Comparison of ENCODE assay signal across 19 cellular contexts in the genomic region with DNA sequence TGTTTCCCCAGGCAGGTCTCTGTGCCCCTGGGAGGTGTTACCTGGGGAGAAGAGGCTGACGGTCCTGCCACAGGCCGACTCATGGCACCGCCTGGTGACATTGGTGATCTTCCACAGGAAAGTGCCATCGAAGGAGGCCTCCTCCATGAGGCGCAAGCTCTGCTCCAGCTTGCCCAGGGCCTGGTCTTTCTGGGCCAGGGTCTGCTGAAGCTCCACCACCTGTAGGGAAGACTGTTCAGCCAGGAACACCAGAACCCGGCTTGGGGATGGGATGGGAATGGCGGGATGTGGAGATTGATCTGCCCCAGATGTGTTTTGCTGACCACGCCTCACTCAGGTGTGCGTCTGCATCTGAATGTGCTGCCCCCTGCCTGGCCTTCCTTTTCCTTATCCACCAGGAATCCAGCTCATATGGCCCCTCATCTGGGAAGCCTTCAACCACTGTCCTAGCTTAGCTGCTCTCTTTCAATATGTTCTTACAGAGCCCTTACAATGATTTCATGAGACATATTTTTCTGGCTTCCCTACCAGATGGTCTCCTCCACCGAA. TPM values are rescaled to one million over a fixed set of nuclear protein-coding genes. Genes with fewer than 3 reads are reported as not detected.
DNase-seq lines count a peak whose midpoint lies in the region; ATAC-seq and TF ChIP-seq lines count a peak whose summit lies in the region.
"Had no signal": no experiment of that assay in that cellular context is flagged by ENCODE, and none has a peak within 500 bp of the region (broad histone marks: within the 10 kb centered on the region; RNA-seq: fewer than 3 reads in every experiment).

No MANE protein-coding gene starts in this region.

- H3K27ac ChIP-seq in iPS-20b (ENCODE audit: low read length): peak overlapping the region; percentile 46
- H3K27ac ChIP-seq: BLaER1 treated with 17β-estradiol and CSF1 and Interleukin-3, amounts not matched to agents 10 nM and 100 nM; body of pancreas; thyroid gland; WERI-Rb-1 had no signal

- TF ChIP-seq POLR2A in GM18951 (IDR thresholded peaks at IDR 0.05; ENCODE audit: extremely low read depth, insufficient read depth, insufficient read length): peak; percentile 27

- intact Hi-C loops in activated T-helper 1 cell treated with anti-CD3 and anti-CD28 coated beads, Interleukin-12 subunit alpha, Interleukin-12 subunit beta, Interleukin-2, Interleukin-4 antibody, amounts not matched to agents 30 ng/mL and 10 ng/mL and 1 ng/mL, durations not matched to agents 14 hours and 24 hours and 36 hours (cut with micrococcal nuclease): no loop called here

- in situ Hi-C loops in GM18951 (cut with MboI; ENCODE audit: low sequenced_read_pairs, unreplicated experiment): no loop called here

- peaks cover 38 to 73% of the 10 kb centered on the region in 2 donors for H3K36me3 Mint-ChIP-seq in activated T-cell treated with anti-CD3 and anti-CD28 coated beads, Interleukin-2, amount 50 U/mL, for 72 hours (ENCODE audit: insufficient read depth in 2 of 2)
- peaks cover 76% of the 10 kb centered on the region for H3K36me3 Mint-ChIP-seq in activated T-cell treated with anti-CD3 and anti-CD28 coated beads, Interleukin-2, amount 50 U/mL, for 4 hours (ENCODE audit: insufficient read depth)
- peaks cover 79% of the 10 kb centered on the region for H3K36me3 Mint-ChIP-seq in activated T-helper 1 cell treated with anti-CD3 and anti-CD28 coated beads, Interleukin-12 subunit alpha, Interleukin-12 subunit beta, Interleukin-2, Interleukin-4 antibody, amounts not matched to agents 30 ng/mL and 10 ng/mL and 1 ng/mL, durations not matched to agents 14 hours and 24 hours and 36 hours (ENCODE audit: low read depth)
- no peaks in the 10 kb centered on the region for H3K36me3 Mint-ChIP-seq in glutamatergic neuron (ENCODE audit: unreplicated experiment)

- H3K4me1 Mint-ChIP-seq in activated T-cell treated with anti-CD3 and anti-CD28 coated beads, Interleukin-2, amount 50 U/mL, for 72 hours (ENCODE audit: low read depth): peaks cover 93% of the 10 kb centered on the region
- H3K4me1 Mint-ChIP-seq in activated T-cell treated with anti-CD3 and anti-CD28 coated beads, Interleukin-2, amount 50 U/mL, for 4 hours (ENCODE audit: low read depth): peaks cover 86% of the 10 kb centered on the region
- H3K4me1 Mint-ChIP-seq in activated T-helper 1 cell treated with anti-CD3 and anti-CD28 coated beads, Interleukin-12 subunit alpha, Interleukin-12 subunit beta, Interleukin-2, Interleukin-4 antibody, amounts not matched to agents 30 ng/mL and 10 ng/mL and 1 ng/mL, durations not matched to agents 14 hours and 24 hours and 36 hours (ENCODE audit: low read depth): peaks cover 82% of the 10 kb centered on the region
- no peaks in the 10 kb centered on the region for H3K4me1 Mint-ChIP-seq in glutamatergic neuron (ENCODE audit: low read depth, unreplicated experiment)

- no peaks in the 10 kb centered on the region for H3K27me3 Mint-ChIP-seq in activated T-cell treated with anti-CD3 and anti-CD28 coated beads, Interleukin-2, amount 50 U/mL, for 72 hours (ENCODE audit: low read depth)
- no peaks in the 10 kb centered on the region for H3K27me3 Mint-ChIP-seq in activated T-cell treated with anti-CD3 and anti-CD28 coated beads, Interleukin-2, amount 50 U/mL, for 4 hours (ENCODE audit: low read depth)
- no peaks in the 10 kb centered on the region for H3K27me3 Mint-ChIP-seq in activated T-helper 1 cell treated with anti-CD3 and anti-CD28 coated beads, Interleukin-12 subunit alpha, Interleukin-12 subunit beta, Interleukin-2, Interleukin-4 antibody, amounts not matched to agents 30 ng/mL and 10 ng/mL and 1 ng/mL, durations not matched to agents 14 hours and 24 hours and 36 hours (ENCODE audit: insufficient read depth)
- peaks cover 3% of the 10 kb centered on the region for H3K27me3 Mint-ChIP-seq in glutamatergic neuron (ENCODE audit: unreplicated experiment)

- no peak for TF ChIP-seq CTCF in glutamatergic neuron (IDR thresholded peaks at IDR 0.05; ENCODE audit: partially characterized antibody, unreplicated experiment)

- no peak for ATAC-seq in activated T-cell treated with anti-CD3 and anti-CD28 coated beads, Interleukin-2, amount 50 U/mL, for 72 hours (replicated peaks in 1 of 2)
- no peak for ATAC-seq in activated T-cell treated with anti-CD3 and anti-CD28 coated beads, Interleukin-2, amount 50 U/mL, for 4 hours
- ATAC-seq in HG02678 (IDR thresholded peaks at IDR 0.05; ENCODE audit: unreplicated experiment) (no peak), HG03378 (IDR thresholded peaks at IDR 0.05; ENCODE audit: unreplicated experiment) (no peak)
- ATAC-seq: body of pancreas, left lobe of liver had no signal

- H3K9me3 Mint-ChIP-seq in activated T-cell treated with anti-CD3 and anti-CD28 coated beads, Interleukin-2, amount 50 U/mL, for 72 hours: no peaks in the 10 kb centered on the region
- H3K9me3 Mint-ChIP-seq in activated T-cell treated with anti-CD3 and anti-CD28 coated beads, Interleukin-2, amount 50 U/mL, for 4 hours: no peaks in the 10 kb centered on the region
- no peaks in the 10 kb centered on the region for H3K9me3 Mint-ChIP-seq in activated T-helper 1 cell treated with anti-CD3 and anti-CD28 coated beads, Interleukin-12 subunit alpha, Interleukin-12 subunit beta, Interleukin-2, Interleukin-4 antibody, amounts not matched to agents 30 ng/mL and 10 ng/mL and 1 ng/mL, durations not matched to agents 14 hours and 24 hours and 36 hours
- no peaks in the 10 kb centered on the region for H3K9me3 Mint-ChIP-seq in glutamatergic neuron (ENCODE audit: unreplicated experiment)

- no peaks in the 10 kb centered on the region for H3K9me3 ChIP-seq in iPS-20b (ENCODE audit: insufficient read depth, low read depth, low read length)
- H3K9me3 ChIP-seq: BLaER1 treated with 17β-estradiol and CSF1 and Interleukin-3, amounts not matched to agents 10 nM and 100 nM; body of pancreas; thyroid gland had no signal

- peak overlapping the region; percentile 19; the same call in 1 of the 2 replicates for H3K4me3 ChIP-seq in iPS-20b (ENCODE audit: low read length)
- H3K4me3 ChIP-seq: BLaER1 treated with 17β-estradiol and CSF1 and Interleukin-3, amounts not matched to agents 10 nM and 100 nM; body of pancreas; thyroid gland had no signal

- H3K4me1 ChIP-seq in iPS-20b (ENCODE audit: insufficient read depth, low read length): peaks cover 13% of the 10 kb centered on the region; the same call in 1 of the 2 replicates
- H3K4me1 ChIP-seq: body of pancreas, thyroid gland had no signal

- peak overlapping the region; percentile 10 to 60 for H3K4me3 Mint-ChIP-seq in activated T-cell treated with anti-CD3 and anti-CD28 coated beads, Interleukin-2, amount 50 U/mL, for 72 hours
- no peak overlapping the region for H3K4me3 Mint-ChIP-seq in activated T-cell treated with anti-CD3 and anti-CD28 coated beads, Interleukin-2, amount 50 U/mL, for 4 hours
- peak overlapping the region; percentile 47 for H3K4me3 Mint-ChIP-seq in activated T-helper 1 cell treated with anti-CD3 and anti-CD28 coated beads, Interleukin-12 subunit alpha, Interleukin-12 subunit beta, Interleukin-2, Interleukin-4 antibody, amounts not matched to agents 30 ng/mL and 10 ng/mL and 1 ng/mL, durations not matched to agents 14 hours and 24 hours and 36 hours
- no peak overlapping the region for H3K4me3 Mint-ChIP-seq in glutamatergic neuron (ENCODE audit: unreplicated experiment)

- H3K36me3 ChIP-seq in iPS-20b (ENCODE audit: insufficient read depth, low read depth, low read length): no peaks in the 10 kb centered on the region
- H3K36me3 ChIP-seq: WERI-Rb-1 had no signal

- peak overlapping the region; percentile 4; the same call in 1 of the 2 replicates for H3K9ac ChIP-seq in iPS-20b (ENCODE audit: low read depth, low read length)
- H3K9ac ChIP-seq: BLaER1 treated with 17β-estradiol and CSF1 and Interleukin-3, amounts not matched to agents 10 nM and 100 nM had no signal

- no peak for DNase-seq in activated T-cell treated with anti-CD3 and anti-CD28 coated beads, Interleukin-2, amount 50 U/mL, for 72 hours
- no peak for DNase-seq in activated T-cell treated with anti-CD3 and anti-CD28 coated beads, Interleukin-2, amount 50 U/mL, for 4 hours
- DNase-seq in activated T-helper 1 cell treated with anti-CD3 and anti-CD28 coated beads, Interleukin-12 subunit alpha, Interleukin-12 subunit beta, Interleukin-2, Interleukin-4 antibody, amounts not matched to agents 30 ng/mL and 10 ng/mL and 1 ng/mL, durations not matched to agents 14 hours and 24 hours and 36 hours (ENCODE audit: low spot score): no peak
- no peak for DNase-seq in glutamatergic neuron
- DNase-seq: activated effector memory CD4-positive, alpha-beta T cell treated with anti-CD3 and anti-CD28 coated beads, Interleukin-2, amount 50 U/mL, for 16 hours; body of pancreas; DMS 273 treated with DMSO at 0.1 percent for 48 hours; KG1; NCI-H1694; OCI-M1; SIG-M5; thyroid gland; WERI-Rb-1 had no signal

- peak overlapping the region; percentile 86 for H3K27ac Mint-ChIP-seq in activated T-cell treated with anti-CD3 and anti-CD28 coated beads, Interleukin-2, amount 50 U/mL, for 72 hours
- peak overlapping the region; percentile 80 for H3K27ac Mint-ChIP-seq in activated T-helper 1 cell treated with anti-CD3 and anti-CD28 coated beads, Interleukin-12 subunit alpha, Interleukin-12 subunit beta, Interleukin-2, Interleukin-4 antibody, amounts not matched to agents 30 ng/mL and 10 ng/mL and 1 ng/mL, durations not matched to agents 14 hours and 24 hours and 36 hours
- no peak overlapping the region for H3K27ac Mint-ChIP-seq in glutamatergic neuron (ENCODE audit: unreplicated experiment)

- no peaks in the 10 kb centered on the region for H3K27me3 ChIP-seq in iPS-20b (ENCODE audit: insufficient read depth, low read length)
- H3K27me3 ChIP-seq: BLaER1 treated with 17β-estradiol and CSF1 and Interleukin-3, amounts not matched to agents 10 nM and 100 nM; body of pancreas; thyroid gland had no signal

RNA-seq across cellular contexts. Expression of a gene that starts 15.2 kb away (rescaled TPM):
- total RNA-seq in activated T-cell treated with anti-CD3 and anti-CD28 coated beads, Interleukin-2, amount 50 U/mL, for 72 hours: 100 to 1,000 TPM in 1 of 2 donors, 10 to 100 TPM in 1; 91.6 to 101 TPM
- total RNA-seq in activated T-cell treated with anti-CD3 and anti-CD28 coated beads, Interleukin-2, amount 50 U/mL, for 4 hours: 100 to 1,000 TPM; 256 to 343 (median 265) TPM
- 136 and 138 TPM in 2 replicates for total RNA-seq in activated T-helper 1 cell treated with anti-CD3 and anti-CD28 coated beads, Interleukin-12 subunit alpha, Interleukin-12 subunit beta, Interleukin-2, Interleukin-4 antibody, amounts not matched to agents 30 ng/mL and 10 ng/mL and 1 ng/mL, durations not matched to agents 14 hours and 24 hours and 36 hours
- 1.6 TPM for total RNA-seq in glutamatergic neuron (ENCODE audit: unreplicated experiment)

RNA-seq across cellular contexts. Expression of a gene that starts 34.4 kb away (rescaled TPM):
- total RNA-seq in activated T-cell treated with anti-CD3 and anti-CD28 coated beads, Interleukin-2, amount 50 U/mL, for 72 hours: 100 to 1,000 TPM; 166 to 222 TPM
- 10 to 100 TPM; 59.2 to 75.1 (median 64.8) TPM for total RNA-seq in activated T-cell treated with anti-CD3 and anti-CD28 coated beads, Interleukin-2, amount 50 U/mL, for 4 hours
- 134 and 142 TPM in 2 replicates for total RNA-seq in activated T-helper 1 cell treated with anti-CD3 and anti-CD28 coated beads, Interleukin-12 subunit alpha, Interleukin-12 subunit beta, Interleukin-2, Interleukin-4 antibody, amounts not matched to agents 30 ng/mL and 10 ng/mL and 1 ng/mL, durations not matched to agents 14 hours and 24 hours and 36 hours
- 18.9 TPM for total RNA-seq in glutamatergic neuron (ENCODE audit: unreplicated experiment)

Comparison
In these comparisons a context has a peak if more than half of its experiments do, and no peak if none do; other contexts are left out.
1. H3K4me3 Mint-ChIP-seq: peak in activated T-cell treated with anti-CD3 and anti-CD28 coated beads, Interleukin-2, amount 50 U/mL, for 72 hours (2 of 2) and activated T-helper 1 cell treated with anti-CD3 and anti-CD28 coated beads, Interleukin-12 subunit alpha, Interleukin-12 subunit beta, Interleukin-2, Interleukin-4 antibody, amounts not matched to agents 30 ng/mL and 10 ng/mL and 1 ng/mL, durations not matched to agents 14 hours and 24 hours and 36 hours (single experiment); none in activated T-cell treated with anti-CD3 and anti-CD28 coated beads, Interleukin-2, amount 50 U/mL, for 4 hours (single experiment) and glutamatergic neuron (single experiment).
2. RNA of a gene that starts 15.2 kb away (total RNA-seq): 256 to 343 TPM in activated T-cell treated with anti-CD3 and anti-CD28 coated beads, Interleukin-2, amount 50 U/mL, for 4 hours, 136 to 138 TPM in activated T-helper 1 cell treated with anti-CD3 and anti-CD28 coated beads, Interleukin-12 subunit alpha, Interleukin-12 subunit beta, Interleukin-2, Interleukin-4 antibody, amounts not matched to agents 30 ng/mL and 10 ng/mL and 1 ng/mL, durations not matched to agents 14 hours and 24 hours and 36 hours and 91.6 to 101 TPM in activated T-cell treated with anti-CD3 and anti-CD28 coated beads, Interleukin-2, amount 50 U/mL, for 72 hours; 1.6 TPM in glutamatergic neuron (single experiment); every median in the first group is over 10 times any median in the second.